Comparison of ENCODE assay signal across 40 cellular contexts in the genomic region with DNA sequence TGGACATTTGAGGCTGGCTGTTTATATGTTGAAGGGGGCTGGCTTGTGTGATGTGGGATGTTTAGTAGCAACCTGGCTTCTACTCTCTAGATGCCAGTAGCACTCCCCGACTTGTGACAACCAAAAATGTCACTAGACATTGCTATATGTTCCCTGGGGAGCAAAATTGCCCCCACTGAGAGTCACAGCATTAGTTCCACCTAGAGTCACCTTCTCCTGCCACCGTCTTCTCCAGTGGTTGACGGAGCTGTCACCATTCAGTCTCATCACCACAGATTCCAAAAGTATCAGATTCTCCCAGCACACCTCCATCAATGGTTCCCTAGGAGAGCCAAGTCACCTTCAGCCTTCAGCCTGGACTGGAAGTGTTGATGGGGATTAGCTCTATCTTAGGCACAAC. TPM values are rescaled to one million over a fixed set of nuclear protein-coding genes. Genes with fewer than 3 reads are reported as not detected.
"Had no signal": no experiment of that assay in that cellular context is flagged by ENCODE, and none has a peak within 500 bp of the region (broad histone marks: within the 10 kb centered on the region; RNA-seq: fewer than 3 reads in every experiment).

No MANE protein-coding gene starts in this region.

- H3K27me3 ChIP-seq: ascending aorta, body of pancreas had no signal

- ATAC-seq: activated naive CD4-positive, alpha-beta T cell treated with anti-CD3 and anti-CD28 coated beads, Interleukin-2, amount 50 U/mL, for 72 hours; activated naive CD8-positive, alpha-beta T cell treated with anti-CD3 and anti-CD28 coated beads, Interleukin-2, amount 50 U/mL, for 24 hours; activated T-cell treated with anti-CD3 and anti-CD28 coated beads, Interleukin-2, amount 50 U/mL, for 4 hours; activated T-cell treated with anti-CD3 and anti-CD28 coated beads, Interleukin-2, amount 50 U/mL, for 72 hours; activated T-helper 17 cell treated with anti-CD3 and anti-CD28 coated beads, Interleukin-2, amount 50 U/mL, for 72 hours; body of pancreas had no signal

- H3K4me1 ChIP-seq: adrenal gland, ascending aorta, body of pancreas, breast epithelium had no signal

- H3K9me3 ChIP-seq: adrenal gland, ascending aorta, body of pancreas, breast epithelium had no signal

- H3K27ac ChIP-seq: adrenal gland, ascending aorta, body of pancreas, brain microvascular endothelial cell, breast epithelium, cardiac muscle cell had no signal

- H3K4me3 ChIP-seq: adrenal gland, ascending aorta, body of pancreas, breast epithelium, cardiac muscle cell had no signal

- H3K36me3 ChIP-seq: adrenal gland, ascending aorta, brain microvascular endothelial cell, breast epithelium, cardiac muscle cell had no signal

- DNase-seq: activated effector memory CD4-positive, alpha-beta T cell treated with anti-CD3 and anti-CD28 coated beads, Interleukin-2, amount 50 U/mL, for 16 hours; activated effector memory CD4-positive, alpha-beta T cell treated with Interleukin-2 at 50 U/mL for 16 hours; activated gamma-delta T cell; activated gamma-delta T cell treated with Interleukin-2 at 50 U/mL for 16 hours; activated naive CD4-positive, alpha-beta T cell; activated naive CD4-positive, alpha-beta T cell treated with anti-CD3 and anti-CD28 coated beads for 36 hours; activated naive CD4-positive, alpha-beta T cell treated with anti-CD3 and anti-CD28 coated beads, Interleukin-2, amount 10 ng/mL, durations not matched to agents 7 days and 5 days; activated naive CD4-positive, alpha-beta T cell treated with anti-CD3 and anti-CD28 coated beads, Interleukin-2, amount 50 U/mL, for 16 hours; activated naive CD4-positive, alpha-beta T cell treated with Interleukin-2 at 50 U/mL for 16 hours; activated naive CD8-positive, alpha-beta T cell treated with anti-CD3 and anti-CD28 coated beads for 36 hours; activated naive CD8-positive, alpha-beta T cell treated with anti-CD3 and anti-CD28 coated beads, Interleukin-2, amount 10 ng/mL, durations not matched to agents 7 days and 5 days; activated naive CD8-positive, alpha-beta T cell treated with anti-CD3 and anti-CD28 coated beads, Interleukin-2, amount 50 U/mL, for 24 hours; activated T-cell treated with anti-CD3 and anti-CD28 coated beads, Interleukin-2, amount 50 U/mL, for 1 hour; activated T-cell treated with anti-CD3 and anti-CD28 coated beads, Interleukin-2, amount 50 U/mL, for 24 hours; activated T-cell treated with anti-CD3 and anti-CD28 coated beads, Interleukin-2, amount 50 U/mL, for 4 hours; activated T-cell treated with anti-CD3 and anti-CD28 coated beads, Interleukin-2, amount 50 U/mL, for 48 hours; activated T-cell treated with anti-CD3 and anti-CD28 coated beads, Interleukin-2, amount 50 U/mL, for 72 hours; adrenal gland; amniotic stem cell; amygdala; anterior cingulate cortex; aorta; body of pancreas; brain microvascular endothelial cell; caudate nucleus; central memory CD4-positive, alpha-beta T cell; cerebellar nuclear complex had no signal

RNA-seq across cellular contexts. Expression of gene KRT76, which starts 7.8 kb away (rescaled TPM):
- total RNA-seq: activated naive CD4-positive, alpha-beta T cell treated with anti-CD3 and anti-CD28 coated beads for 36 hours; activated naive CD4-positive, alpha-beta T cell treated with anti-CD3 and anti-CD28 coated beads, Interleukin-2, amount 50 U/mL, for 72 hours; activated naive CD8-positive, alpha-beta T cell treated with anti-CD3 and anti-CD28 coated beads for 36 hours; activated naive CD8-positive, alpha-beta T cell treated with anti-CD3 and anti-CD28 coated beads, Interleukin-2, amount 10 ng/mL, durations not matched to agents 7 days and 5 days; activated T-cell treated with anti-CD3 and anti-CD28 coated beads, Interleukin-2, amount 50 U/mL, for 4 hours; activated T-cell treated with anti-CD3 and anti-CD28 coated beads, Interleukin-2, amount 50 U/mL, for 72 hours; activated T-helper 1 cell treated with anti-CD3 and anti-CD28 coated beads, Interleukin-12 subunit alpha, Interleukin-12 subunit beta, Interleukin-2, Interleukin-4 antibody, amounts not matched to agents 30 ng/mL and 10 ng/mL and 1 ng/mL, durations not matched to agents 14 hours and 24 hours and 36 hours; activated T-helper 17 cell treated with anti-CD3 and anti-CD28 coated beads, Interleukin-2, amount 50 U/mL, for 72 hours; activated T-helper 2 cell treated with anti-CD3 and anti-CD28 coated beads, Interferon-gamma antibody, Interleukin-2, Interleukin-4, amounts not matched to agents 10 μg/mL and 5 μg/mL and 100 μg/mL, durations not matched to agents 14 hours and 24 hours and 36 hours; adrenal gland; aorta; ascending aorta; astrocyte; body of pancreas; breast epithelium; bronchial epithelial cell; cardiac muscle cell; cardiac septum; cerebellum; chondrocyte had no signal
- polyA plus RNA-seq: adipose tissue, adrenal gland, aorta, cardiac muscle cell had no signal

RNA-seq across cellular contexts. Expression of gene KRT3, which starts 11.0 kb away (rescaled TPM):
- total RNA-seq: activated naive CD4-positive, alpha-beta T cell treated with anti-CD3 and anti-CD28 coated beads for 36 hours; activated naive CD8-positive, alpha-beta T cell treated with anti-CD3 and anti-CD28 coated beads for 36 hours; activated naive CD8-positive, alpha-beta T cell treated with anti-CD3 and anti-CD28 coated beads, Interleukin-2, amount 10 ng/mL, durations not matched to agents 7 days and 5 days; activated T-cell treated with anti-CD3 and anti-CD28 coated beads, Interleukin-2, amount 50 U/mL, for 4 hours; activated T-cell treated with anti-CD3 and anti-CD28 coated beads, Interleukin-2, amount 50 U/mL, for 72 hours; activated T-helper 17 cell treated with anti-CD3 and anti-CD28 coated beads, Interleukin-2, amount 50 U/mL, for 72 hours; activated T-helper 2 cell treated with anti-CD3 and anti-CD28 coated beads, Interferon-gamma antibody, Interleukin-2, Interleukin-4, amounts not matched to agents 10 μg/mL and 5 μg/mL and 100 μg/mL, durations not matched to agents 14 hours and 24 hours and 36 hours; adrenal gland; aorta; ascending aorta; body of pancreas; breast epithelium; cardiac muscle cell; cardiac septum; cerebellum; chondrocyte had no signal
- polyA plus RNA-seq: adipose tissue, adrenal gland, aorta, cardiac muscle cell had no signal

RNA-seq across cellular contexts. Expression of gene KRT4, which starts 29.0 kb away (rescaled TPM):
- total RNA-seq: activated naive CD4-positive, alpha-beta T cell treated with anti-CD3 and anti-CD28 coated beads for 36 hours; activated naive CD4-positive, alpha-beta T cell treated with anti-CD3 and anti-CD28 coated beads, Interleukin-2, amount 50 U/mL, for 72 hours; activated naive CD8-positive, alpha-beta T cell treated with anti-CD3 and anti-CD28 coated beads, Interleukin-2, amount 10 ng/mL, durations not matched to agents 7 days and 5 days; activated T-cell treated with anti-CD3 and anti-CD28 coated beads, Interleukin-2, amount 50 U/mL, for 4 hours; activated T-helper 1 cell treated with anti-CD3 and anti-CD28 coated beads, Interleukin-12 subunit alpha, Interleukin-12 subunit beta, Interleukin-2, Interleukin-4 antibody, amounts not matched to agents 30 ng/mL and 10 ng/mL and 1 ng/mL, durations not matched to agents 14 hours and 24 hours and 36 hours; activated T-helper 17 cell treated with anti-CD3 and anti-CD28 coated beads, Interleukin-2, amount 50 U/mL, for 72 hours; activated T-helper 2 cell treated with anti-CD3 and anti-CD28 coated beads, Interferon-gamma antibody, Interleukin-2, Interleukin-4, amounts not matched to agents 10 μg/mL and 5 μg/mL and 100 μg/mL, durations not matched to agents 14 hours and 24 hours and 36 hours; aorta; ascending aorta; astrocyte; cardiac muscle cell; cardiac septum; cerebellum had no signal
- polyA plus RNA-seq: cardiac muscle cell had no signal

RNA-seq across cellular contexts. Expression of gene KRT79, which starts 49.2 kb away (rescaled TPM):
- total RNA-seq: activated naive CD4-positive, alpha-beta T cell treated with anti-CD3 and anti-CD28 coated beads for 36 hours; activated naive CD8-positive, alpha-beta T cell treated with anti-CD3 and anti-CD28 coated beads, Interleukin-2, amount 10 ng/mL, durations not matched to agents 7 days and 5 days; activated T-helper 1 cell treated with anti-CD3 and anti-CD28 coated beads, Interleukin-12 subunit alpha, Interleukin-12 subunit beta, Interleukin-2, Interleukin-4 antibody, amounts not matched to agents 30 ng/mL and 10 ng/mL and 1 ng/mL, durations not matched to agents 14 hours and 24 hours and 36 hours; activated T-helper 2 cell treated with anti-CD3 and anti-CD28 coated beads, Interferon-gamma antibody, Interleukin-2, Interleukin-4, amounts not matched to agents 10 μg/mL and 5 μg/mL and 100 μg/mL, durations not matched to agents 14 hours and 24 hours and 36 hours; adrenal gland; aorta; ascending aorta; body of pancreas; cardiac muscle cell; cardiac septum; cerebellum had no signal
- polyA plus RNA-seq: aorta, cardiac muscle cell had no signal
